ENCODE assay signal across 34 cellular contexts in the genomic region with DNA sequence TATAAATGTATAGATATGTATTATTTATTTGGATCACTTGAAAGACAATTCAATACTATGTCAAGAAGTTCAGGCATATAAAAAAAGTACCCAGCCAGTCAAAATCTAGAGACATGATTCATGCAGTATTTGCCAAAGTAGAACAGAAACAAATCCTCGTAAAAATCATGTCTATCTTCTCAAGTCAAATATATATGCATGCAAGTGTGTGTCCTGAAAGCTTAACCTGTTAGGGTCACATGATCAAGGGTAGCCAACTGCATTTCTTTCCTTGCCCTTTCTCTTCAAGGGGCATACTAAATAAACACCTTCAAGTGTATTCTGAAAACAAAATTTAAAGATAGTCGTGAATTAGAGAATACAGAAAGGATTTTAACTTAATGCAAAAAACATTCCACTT.
"Had no signal": no experiment of that assay in that cellular context is flagged by ENCODE, and none has a peak within 500 bp of the region (broad histone marks: within the 10 kb centered on the region; RNA-seq: fewer than 3 reads in every experiment).

No MANE protein-coding gene starts in this region.

- H3K4me1 ChIP-seq: adrenal gland, body of pancreas, esophagus muscularis mucosa, gastrocnemius medialis, heart left ventricle had no signal

- H3K27me3 ChIP-seq: adrenal gland, body of pancreas, esophagus muscularis mucosa, foreskin keratinocyte, gastrocnemius medialis, heart left ventricle had no signal

- H3K36me3 ChIP-seq: adrenal gland, esophagus muscularis mucosa, gastrocnemius medialis, heart left ventricle, WERI-Rb-1 had no signal

- FAIRE-seq: colon had no signal

- H3K9me3 Mint-ChIP-seq: activated B cell treated with CpG ODN at 0.5 μM for 24 hours; activated CD8-positive, alpha-beta T cell treated with anti-CD3 and anti-CD28 coated beads for 36 hours; activated naive CD4-positive, alpha-beta T cell treated with anti-CD3 and anti-CD28 coated beads for 36 hours; activated naive CD4-positive, alpha-beta T cell treated with anti-CD3 and anti-CD28 coated beads, Interleukin-2, amount 50 U/mL, for 24 hours; activated naive CD8-positive, alpha-beta T cell treated with anti-CD3 and anti-CD28 coated beads for 36 hours; activated naive CD8-positive, alpha-beta T cell treated with anti-CD3 and anti-CD28 coated beads, Interleukin-2, amount 50 U/mL, for 24 hours; activated T-cell treated with anti-CD3 and anti-CD28 coated beads, Interleukin-2, amount 50 U/mL, for 4 hours; activated T-helper 17 cell treated with anti-CD3 and anti-CD28 coated beads, Interleukin-2, amount 50 U/mL, for 72 hours; central memory CD8-positive, alpha-beta T cell; effector memory CD8-positive, alpha-beta T cell; T-helper 2 cell treated with Interferon-gamma antibody and Interleukin-4, amounts not matched to agents 5 μg/mL and 100 μg/mL, for 36 hours had no signal

- DNase-seq: activated B cell treated with CpG ODN at 0.5 μM for 24 hours; activated CD4-positive, alpha-beta T cell treated with anti-CD3 and anti-CD28 coated beads for 48 hours; activated CD4-positive, alpha-beta T cell treated with anti-CD3 and anti-CD28 coated beads, Interleukin-2, amount 50 U/mL, for 1 hour; activated CD4-positive, alpha-beta T cell treated with anti-CD3 and anti-CD28 coated beads, Interleukin-2, amount 50 U/mL, for 48 hours; activated CD8-positive, alpha-beta memory T cell treated with anti-CD3 and anti-CD28 coated beads for 24 hours; activated CD8-positive, alpha-beta T cell treated with anti-CD3 and anti-CD28 coated beads for 36 hours; activated effector memory CD4-positive, alpha-beta T cell treated with anti-CD3 and anti-CD28 coated beads, Interleukin-2, amount 50 U/mL, for 16 hours; activated naive CD4-positive, alpha-beta T cell treated with anti-CD3 and anti-CD28 coated beads for 36 hours; activated naive CD8-positive, alpha-beta T cell treated with anti-CD3 and anti-CD28 coated beads for 36 hours; activated naive CD8-positive, alpha-beta T cell treated with anti-CD3 and anti-CD28 coated beads, Interleukin-2, amount 50 U/mL, for 24 hours; activated T-cell treated with anti-CD3 and anti-CD28 coated beads, Interleukin-2, amount 50 U/mL, for 4 hours; adrenal gland; amygdala; aorta; body of pancreas; cortex of kidney; dermis blood vessel endothelial cell; effector CD4-positive, alpha-beta T cell; effector memory CD8-positive, alpha-beta T cell; erythroblast; gastrocnemius medialis; glutamatergic neuron; heart left ventricle; T-helper 17 cell; T1000; WERI-Rb-1 had no signal

- H3K27ac ChIP-seq: adrenal gland, body of pancreas, esophagus muscularis mucosa, foreskin keratinocyte, gastrocnemius medialis, heart left ventricle, WERI-Rb-1 had no signal

- H3K27ac Mint-ChIP-seq: activated B cell treated with CpG ODN at 0.5 μM for 24 hours; activated CD8-positive, alpha-beta T cell treated with anti-CD3 and anti-CD28 coated beads for 36 hours; activated naive CD4-positive, alpha-beta T cell treated with anti-CD3 and anti-CD28 coated beads for 36 hours; activated naive CD4-positive, alpha-beta T cell treated with anti-CD3 and anti-CD28 coated beads, Interleukin-2, amount 50 U/mL, for 24 hours; activated naive CD8-positive, alpha-beta T cell treated with anti-CD3 and anti-CD28 coated beads for 36 hours; activated naive CD8-positive, alpha-beta T cell treated with anti-CD3 and anti-CD28 coated beads, Interleukin-2, amount 50 U/mL, for 24 hours; activated T-helper 17 cell treated with anti-CD3 and anti-CD28 coated beads, Interleukin-2, amount 50 U/mL, for 72 hours; effector memory CD8-positive, alpha-beta T cell; T-helper 17 cell; T-helper 2 cell treated with Interferon-gamma antibody and Interleukin-4, amounts not matched to agents 5 μg/mL and 100 μg/mL, for 36 hours had no signal

- H3K27me3 Mint-ChIP-seq: activated B cell treated with CpG ODN at 0.5 μM for 24 hours; activated CD8-positive, alpha-beta T cell treated with anti-CD3 and anti-CD28 coated beads for 36 hours; activated naive CD4-positive, alpha-beta T cell treated with anti-CD3 and anti-CD28 coated beads, Interleukin-2, amount 50 U/mL, for 24 hours; activated naive CD8-positive, alpha-beta T cell treated with anti-CD3 and anti-CD28 coated beads for 36 hours; activated naive CD8-positive, alpha-beta T cell treated with anti-CD3 and anti-CD28 coated beads, Interleukin-2, amount 50 U/mL, for 24 hours; activated T-helper 17 cell treated with anti-CD3 and anti-CD28 coated beads, Interleukin-2, amount 50 U/mL, for 72 hours; central memory CD8-positive, alpha-beta T cell; effector memory CD8-positive, alpha-beta T cell; T-helper 17 cell had no signal

- H3K4me1 Mint-ChIP-seq: activated B cell treated with CpG ODN at 0.5 μM for 24 hours; activated naive CD4-positive, alpha-beta T cell treated with anti-CD3 and anti-CD28 coated beads, Interleukin-2, amount 50 U/mL, for 24 hours; activated naive CD8-positive, alpha-beta T cell treated with anti-CD3 and anti-CD28 coated beads for 36 hours; activated naive CD8-positive, alpha-beta T cell treated with anti-CD3 and anti-CD28 coated beads, Interleukin-2, amount 50 U/mL, for 24 hours; activated T-helper 17 cell treated with anti-CD3 and anti-CD28 coated beads, Interleukin-2, amount 50 U/mL, for 72 hours; central memory CD8-positive, alpha-beta T cell had no signal

- H3K9me3 ChIP-seq: adrenal gland, body of pancreas, esophagus muscularis mucosa, gastrocnemius medialis, heart left ventricle had no signal

- H3K4me3 Mint-ChIP-seq: activated B cell treated with CpG ODN at 0.5 μM for 24 hours; activated CD8-positive, alpha-beta T cell treated with anti-CD3 and anti-CD28 coated beads for 36 hours; activated naive CD4-positive, alpha-beta T cell treated with anti-CD3 and anti-CD28 coated beads for 36 hours; activated naive CD4-positive, alpha-beta T cell treated with anti-CD3 and anti-CD28 coated beads, Interleukin-2, amount 50 U/mL, for 24 hours; activated naive CD8-positive, alpha-beta T cell treated with anti-CD3 and anti-CD28 coated beads for 36 hours; activated naive CD8-positive, alpha-beta T cell treated with anti-CD3 and anti-CD28 coated beads, Interleukin-2, amount 50 U/mL, for 24 hours; activated T-cell treated with anti-CD3 and anti-CD28 coated beads, Interleukin-2, amount 50 U/mL, for 4 hours; activated T-helper 17 cell treated with anti-CD3 and anti-CD28 coated beads, Interleukin-2, amount 50 U/mL, for 72 hours; central memory CD8-positive, alpha-beta T cell; effector memory CD8-positive, alpha-beta T cell; T-helper 17 cell; T-helper 2 cell treated with Interferon-gamma antibody and Interleukin-4, amounts not matched to agents 5 μg/mL and 100 μg/mL, for 36 hours had no signal

- ATAC-seq: activated CD4-positive, CD25-positive, alpha-beta regulatory T cell treated with anti-CD3 and anti-CD28 coated beads, Interleukin-2, amount 50 U/mL, for 24 hours; activated CD8-positive, alpha-beta T cell treated with anti-CD3 and anti-CD28 coated beads for 36 hours; activated naive CD8-positive, alpha-beta T cell treated with anti-CD3 and anti-CD28 coated beads, Interleukin-2, amount 50 U/mL, for 24 hours; activated T-cell treated with anti-CD3 and anti-CD28 coated beads, Interleukin-2, amount 50 U/mL, for 4 hours; activated T-helper 17 cell treated with anti-CD3 and anti-CD28 coated beads, Interleukin-2, amount 50 U/mL, for 72 hours; body of pancreas; effector memory CD8-positive, alpha-beta T cell; foreskin keratinocyte; gastrocnemius medialis; heart left ventricle; T-helper 17 cell had no signal

- H3K4me3 ChIP-seq: adrenal gland, body of pancreas, esophagus muscularis mucosa, gastrocnemius medialis, heart left ventricle had no signal
